8 cellular contexts compared by ENCODE assay signal in the genomic region with DNA sequence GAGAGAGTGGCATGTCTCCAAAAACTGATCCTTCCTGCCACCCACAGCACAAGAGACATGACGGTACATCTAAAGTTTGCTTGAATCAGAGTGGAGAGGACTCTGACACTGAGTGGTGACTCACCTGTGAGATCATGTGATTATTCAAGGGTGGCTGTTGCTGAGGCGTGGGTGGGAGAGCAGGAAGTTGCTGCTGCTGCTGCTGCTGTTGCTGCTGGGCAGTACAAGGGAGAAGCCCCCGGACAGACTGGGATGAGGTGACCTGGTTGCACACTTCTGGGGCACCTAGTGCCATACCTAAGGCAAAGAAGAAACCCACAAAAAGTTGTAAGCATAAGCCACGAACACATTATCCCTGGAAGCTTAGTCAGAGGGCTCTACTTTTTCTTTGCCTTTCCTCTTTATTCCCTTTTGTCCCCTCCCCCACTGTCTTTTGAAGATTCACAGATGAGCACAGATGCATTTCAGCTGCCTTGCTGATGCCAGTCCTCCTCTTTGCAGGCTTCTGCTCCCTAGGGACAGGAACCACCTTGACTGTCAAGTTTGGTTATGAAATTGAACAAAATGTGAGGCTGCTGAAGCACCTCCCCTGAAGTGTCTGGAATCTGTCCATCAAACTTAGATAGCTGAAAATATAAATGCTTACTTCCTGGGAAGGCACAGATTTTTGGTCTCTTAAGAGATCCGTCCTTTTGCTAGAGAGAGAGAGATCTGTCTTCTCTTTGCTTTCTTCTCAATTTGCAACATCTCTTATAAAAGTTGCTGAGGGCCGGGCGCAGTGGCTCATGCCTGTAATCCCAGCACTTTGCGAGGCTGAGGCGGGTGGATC. TPM values are rescaled to one million over a fixed set of nuclear protein-coding genes. Genes with fewer than 3 reads are reported as not detected.
A peak's percentile ranks its signal among the peaks of the same experiment; 100 is the strongest.
DNase-seq lines count a peak whose midpoint lies in the region; ATAC-seq and TF ChIP-seq lines count a peak whose summit lies in the region.

No MANE protein-coding gene starts in this region.

- in situ Hi-C loops in KBM-7 (cut with MboI; ENCODE audit: low pct_unique_long_range_greater_than_20kb, low sequenced_read_pairs) (no loop called here), transverse colon (cut with MboI; ENCODE audit: low pct_ligation_motif_present in 1 of 4, low pct_unique_long_range_greater_than_20kb in 1 of 4, low sequenced_read_pairs in 3 of 4) (no loop called here)

- H3K27me3 Mint-ChIP-seq in activated CD4-positive, alpha-beta T cell treated with anti-CD3 and anti-CD28 coated beads, Interleukin-2, amount 10 ng/mL, durations not matched to agents 24 days and 14 days, result no peaks in the 10 kb centered on the region

- TF ChIP-seq POLR2A in transverse colon (IDR thresholded peaks at IDR 0.05), result peak; percentile 56

- no peaks in the 10 kb centered on the region for H3K9me3 Mint-ChIP-seq in activated CD4-positive, alpha-beta T cell treated with anti-CD3 and anti-CD28 coated beads, Interleukin-2, amount 10 ng/mL, durations not matched to agents 24 days and 14 days

- H3K27ac Mint-ChIP-seq in activated CD4-positive, alpha-beta T cell treated with anti-CD3 and anti-CD28 coated beads, Interleukin-2, amount 10 ng/mL, durations not matched to agents 24 days and 14 days, result peak overlapping the region; percentile 91

- DNase-seq in GM04504 (ENCODE audit: low read depth) (peak; percentile 80), KBM-7 (peak; percentile 63), nucleus accumbens (lab: John Stamatoyannopoulos, UW) (peak in 38 of 56 donors; percentile 2 to 83 (median 46)), transverse colon (peak; percentile 73), midbrain (lab: John Stamatoyannopoulos, UW) (no peak)
- peak; percentile 90 for DNase-seq in activated CD4-positive, alpha-beta T cell treated with anti-CD3 and anti-CD28 coated beads, Interleukin-2, amount 10 ng/mL, durations not matched to agents 24 days and 14 days

- peak overlapping the region; percentile 68 for H3K4me3 Mint-ChIP-seq in activated CD4-positive, alpha-beta T cell treated with anti-CD3 and anti-CD28 coated beads, Interleukin-2, amount 10 ng/mL, durations not matched to agents 24 days and 14 days

- no peaks in the 10 kb centered on the region for H3K9me3 ChIP-seq in duodenal mucosa (ENCODE audit: control insufficient read depth in 1 of 2, low read length in 2 of 2)
- H3K9me3 ChIP-seq in transverse colon, result no peaks in the 10 kb centered on the region

- TF ChIP-seq EP300 in transverse colon (IDR thresholded peaks at IDR 0.05; ENCODE audit: low read depth), result no peak

- WGBS in transverse colon (ENCODE audit: low coverage in 1 of 2), 2 donors, result 57 to 66% methylated on average over 6 to 9 of the region's 9 CpGs

- peaks cover 20% of the 10 kb centered on the region for H3K4me1 Mint-ChIP-seq in activated CD4-positive, alpha-beta T cell treated with anti-CD3 and anti-CD28 coated beads, Interleukin-2, amount 10 ng/mL, durations not matched to agents 24 days and 14 days

- H3K36me3 Mint-ChIP-seq in activated CD4-positive, alpha-beta T cell treated with anti-CD3 and anti-CD28 coated beads, Interleukin-2, amount 10 ng/mL, durations not matched to agents 24 days and 14 days (ENCODE audit: low read depth), result peaks cover 61% of the 10 kb centered on the region

- peaks cover 6 to 12% of the 10 kb centered on the region in 2 donors for H3K4me1 ChIP-seq in duodenal mucosa (ENCODE audit: control insufficient read depth in 1 of 2, insufficient read depth in 2 of 2, low read length in 2 of 2)
- H3K4me1 ChIP-seq in transverse colon, result peaks cover 3 to 24% (median 11%) of the 10 kb centered on the region in 4 donors

- peak overlapping the region; percentile 0 to 29 for H3K9ac ChIP-seq in duodenal mucosa (ENCODE audit: low read depth in 1 of 2, low read length in 2 of 2)

- no peaks in the 10 kb centered on the region for H3K27me3 ChIP-seq in duodenal mucosa (ENCODE audit: control insufficient read depth in 1 of 2, insufficient read depth in 2 of 2, low read length in 2 of 2)
- H3K27me3 ChIP-seq in transverse colon, result no peaks in the 10 kb centered on the region

- peak; percentile 94 for ATAC-seq in GM21786 (IDR thresholded peaks at IDR 0.05; ENCODE audit: unreplicated experiment)

- intact Hi-C loops in activated CD4-positive, alpha-beta T cell treated with anti-CD3 and anti-CD28 coated beads, Interleukin-2, amount 10 ng/mL, durations not matched to agents 24 days and 14 days (cut with micrococcal nuclease), result loop anchor here (1.0 to 2.0 kb wide), 2 partner anchors 150 to 178 kb away; partner anchors contain the start of gene GLI1
- intact Hi-C loops in transverse colon (cut with DNase I; ENCODE audit: low total_unique reads), result no loop called here

- no peak for TF ChIP-seq CTCF in transverse colon (IDR thresholded peaks at IDR 0.05)

- H3K4me3 ChIP-seq in duodenal mucosa (ENCODE audit: low read depth in 1 of 2, low read length in 2 of 2) (no peak overlapping the region), transverse colon (no peak overlapping the region)

- peak overlapping the region; percentile 11 for H3K27ac ChIP-seq in duodenal mucosa (ENCODE audit: low read depth, low read length)
- peak overlapping the region; percentile 66 to 88 (median 79) for H3K27ac ChIP-seq in transverse colon

- H3K36me3 ChIP-seq in duodenal mucosa (ENCODE audit: control insufficient read depth in 1 of 2, insufficient read depth in 2 of 2, low read length in 2 of 2) (peaks cover 22 to 50% of the 10 kb centered on the region in 2 donors), transverse colon (peaks cover 0 to 19% (median 4%) of the 10 kb centered on the region in 4 donors)

RNA-seq across cellular contexts. Expression of gene STAC3, which starts 29.5 kb away (rescaled TPM):
- total RNA-seq in activated CD4-positive, alpha-beta T cell treated with anti-CD3 and anti-CD28 coated beads, Interleukin-2, amount 10 ng/mL, durations not matched to agents 24 days and 14 days, result 4.9 and 5.5 TPM in 2 replicates
- total RNA-seq in transverse colon, result 1 to 10 TPM; 1.8 to 3.3 (median 1.9) TPM

RNA-seq across cellular contexts. Expression of gene SHMT2, which starts 50.9 kb away (rescaled TPM):
- total RNA-seq in activated CD4-positive, alpha-beta T cell treated with anti-CD3 and anti-CD28 coated beads, Interleukin-2, amount 10 ng/mL, durations not matched to agents 24 days and 14 days, result 297 and 310 TPM in 2 replicates
- total RNA-seq in transverse colon, result 100 to 1,000 TPM in 1 of 4 donors, 10 to 100 TPM in 3; 29.2 to 104 (median 33.4) TPM
